In the genomic region with DNA sequence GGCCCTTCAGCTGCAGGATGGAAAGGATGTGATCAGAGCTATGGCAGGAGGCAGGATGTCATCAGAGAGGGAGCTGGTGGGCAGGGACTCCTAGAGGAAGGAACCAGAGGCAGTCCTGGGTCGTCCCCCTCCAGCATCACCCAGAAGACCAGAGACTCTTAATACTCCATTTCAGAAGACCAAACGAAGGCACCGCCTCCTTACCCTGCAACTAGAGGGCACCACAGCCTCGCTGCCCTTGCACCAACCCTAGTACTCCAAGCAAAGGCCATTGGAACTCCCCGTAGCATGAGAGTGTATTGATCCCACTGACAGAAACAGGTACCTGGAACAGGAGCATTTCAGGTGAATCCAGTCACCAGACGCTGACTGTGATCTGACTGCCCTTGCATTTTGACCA, we compare ENCODE assay signal across 9 cellular contexts.
"Had no signal": no experiment of that assay in that cellular context is flagged by ENCODE, and none has a peak within 500 bp of the region (broad histone marks: within the 10 kb centered on the region; RNA-seq: fewer than 3 reads in every experiment).

No MANE protein-coding gene starts in this region.

- H3K27me3 Mint-ChIP-seq: activated CD4-positive, alpha-beta memory T cell treated with anti-CD3 and anti-CD28 coated beads for 36 hours had no signal

- H3K4me1 Mint-ChIP-seq: nephron progenitor cell had no signal

- H3K9me3 ChIP-seq: pancreas, thyroid gland, vagina had no signal

- H3K36me3 Mint-ChIP-seq: activated CD4-positive, alpha-beta memory T cell treated with anti-CD3 and anti-CD28 coated beads for 36 hours had no signal

- H3K27me3 ChIP-seq: foreskin keratinocyte, pancreas, thyroid gland, vagina had no signal

- ATAC-seq: foreskin keratinocyte, pancreas had no signal

- H3K4me3 ChIP-seq: left ventricle myocardium inferior, pancreas, thyroid gland, vagina had no signal

- H3K9me3 Mint-ChIP-seq: activated CD4-positive, alpha-beta memory T cell treated with anti-CD3 and anti-CD28 coated beads for 36 hours; nephron progenitor cell had no signal

- H3K27ac ChIP-seq: foreskin keratinocyte, left ventricle myocardium inferior, pancreas, thyroid gland, vagina had no signal

- H3K4me3 Mint-ChIP-seq: activated CD4-positive, alpha-beta memory T cell treated with anti-CD3 and anti-CD28 coated beads for 36 hours; nephron progenitor cell had no signal

- H3K27ac Mint-ChIP-seq: activated CD4-positive, alpha-beta memory T cell treated with anti-CD3 and anti-CD28 coated beads for 36 hours; nephron progenitor cell had no signal

- H3K4me1 ChIP-seq: foreskin keratinocyte, left ventricle myocardium inferior, pancreas, thyroid gland, vagina had no signal

- DNase-seq: activated CD4-positive, alpha-beta memory T cell treated with anti-CD3 and anti-CD28 coated beads for 36 hours; activated CD4-positive, alpha-beta T cell treated with anti-CD3 and anti-CD28 coated beads for 1 hour; activated CD8-positive, alpha-beta memory T cell treated with anti-CD3 and anti-CD28 coated beads, Interleukin-2, amount 50 U/mL, for 48 hours; foreskin keratinocyte; left ventricle myocardium inferior; nephron progenitor cell; pancreas; thyroid gland had no signal

- H3K36me3 ChIP-seq: left ventricle myocardium inferior, pancreas, thyroid gland, vagina had no signal
